17 cellular contexts compared by ENCODE assay signal in the genomic region with DNA sequence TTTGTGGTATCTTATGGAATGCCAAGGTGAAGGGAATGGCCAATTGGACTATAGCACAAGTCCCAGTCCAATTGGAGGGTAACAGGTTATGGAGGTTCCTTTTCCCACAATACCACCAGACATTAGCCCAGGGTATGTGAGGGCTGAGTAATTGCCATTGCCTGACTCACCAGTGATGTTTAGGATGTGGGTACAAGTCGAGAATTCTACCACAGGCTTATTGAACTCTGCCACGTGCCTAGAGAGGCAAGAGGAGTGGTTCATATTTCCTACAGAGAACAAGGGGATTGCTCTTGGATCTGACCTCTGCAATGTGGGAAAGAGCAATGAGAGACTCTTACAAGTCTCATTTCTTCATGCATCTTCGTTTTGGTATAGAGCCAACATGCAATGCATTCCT.
DNase-seq lines count a peak whose midpoint lies in the region; ATAC-seq and TF ChIP-seq lines count a peak whose summit lies in the region.
"Had no signal": no experiment of that assay in that cellular context is flagged by ENCODE, and none has a peak within 500 bp of the region (broad histone marks: within the 10 kb centered on the region; RNA-seq: fewer than 3 reads in every experiment).

No MANE protein-coding gene starts in this region.

- H3K4me3 ChIP-seq in mammary epithelial cell (replicated peaks in 1 of 3; ENCODE audit: insufficient read depth in 1 of 3, low read depth in 2 of 3, low read length in 3 of 3) = no peak overlapping the region
- H3K4me3 ChIP-seq: gastrocnemius medialis, SK-N-MC had no signal

- WGBS in mammary epithelial cell (ENCODE audit: low coverage, missing lambda C conversion rate) = 5% methylated on average over 2 of the region's 3 CpGs

- H3K79me2 ChIP-seq in mammary epithelial cell (ENCODE audit: insufficient read depth, low read length) = no peaks in the 10 kb centered on the region

- POLR2A ChIA-PET in activated CD8-positive, alpha-beta T cell treated with anti-CD3 and anti-CD28 coated beads, Interleukin-2, amount 10 ng/mL, durations not matched to agents 7 days and 5 days (lab: Charles Lee) = no interaction called here
- POLR2A ChIA-PET in activated CD8-positive, alpha-beta T cell treated with anti-CD3 and anti-CD28 coated beads for 36 hours (lab: Charles Lee) = no interaction called here

- H3K4me1 ChIP-seq in mammary epithelial cell (ENCODE audit: insufficient read depth, low read length) = peaks cover 69% of the 10 kb centered on the region
- H3K4me1 ChIP-seq: gastrocnemius medialis had no signal

- H3K9me3 Mint-ChIP-seq in activated CD8-positive, alpha-beta T cell treated with anti-CD3 and anti-CD28 coated beads, Interleukin-2, amount 10 ng/mL, durations not matched to agents 7 days and 5 days (ENCODE audit: insufficient read depth) = peaks cover 49% of the 10 kb centered on the region
- H3K9me3 Mint-ChIP-seq in activated CD8-positive, alpha-beta T cell treated with anti-CD3 and anti-CD28 coated beads for 36 hours = no peaks in the 10 kb centered on the region
- peaks cover 7% of the 10 kb centered on the region for H3K9me3 Mint-ChIP-seq in stimulated activated effector memory CD8-positive, alpha-beta T cell treated with anti-CD3 and anti-CD28 coated beads, Interleukin-12 subunit alpha, Interleukin-12 subunit beta, amount 100 ng/mL, for 72 hours
- H3K9me3 Mint-ChIP-seq in glutamatergic neuron (ENCODE audit: unreplicated experiment) = no peaks in the 10 kb centered on the region

- intact Hi-C loops in activated CD8-positive, alpha-beta T cell treated with anti-CD3 and anti-CD28 coated beads for 36 hours (cut with micrococcal nuclease) = no loop called here
- intact Hi-C loops in mammary epithelial cell (cut with micrococcal nuclease) = loop anchor here (2.0 to 5.0 kb wide), 2 partner anchors 51 to 75 kb away; no protein-coding TSS in a partner anchor

- CTCF ChIA-PET in activated CD8-positive, alpha-beta T cell treated with anti-CD3 and anti-CD28 coated beads, Interleukin-2, amount 10 ng/mL, durations not matched to agents 7 days and 5 days (lab: Charles Lee) = interaction anchor here (1.5 kb wide), 1 partner anchor 10 kb away, joined by 6 read pairs; no protein-coding TSS in a partner anchor
- CTCF ChIA-PET in activated CD8-positive, alpha-beta T cell treated with anti-CD3 and anti-CD28 coated beads for 36 hours (lab: Charles Lee) = no interaction called here
- CTCF ChIA-PET in mammary epithelial cell (lab: Charles Lee; ENCODE audit: low non-redundant PET) = no interaction called here

- no peaks in the 10 kb centered on the region for H3K9me3 ChIP-seq in mammary epithelial cell (replicated peaks; ENCODE audit: insufficient read depth, low read length)
- H3K9me3 ChIP-seq: gastrocnemius medialis had no signal

- peak overlapping the region; percentile 6 for H3K27ac ChIP-seq in mammary epithelial cell (ENCODE audit: insufficient read depth, low read depth, low read length)
- H3K27ac ChIP-seq: gastrocnemius medialis, SK-N-MC had no signal

- dilution Hi-C loops in mammary epithelial cell (cut with HindIII; ENCODE audit: low sequenced_read_pairs) = no loop called here

- H2AFZ ChIP-seq in mammary epithelial cell (ENCODE audit: low read depth, low read length) = no peak overlapping the region

- no peak overlapping the region for H3K9ac ChIP-seq in mammary epithelial cell (ENCODE audit: insufficient read depth, low read length)

- H3K4me3 Mint-ChIP-seq in activated CD8-positive, alpha-beta T cell treated with anti-CD3 and anti-CD28 coated beads, Interleukin-2, amount 10 ng/mL, durations not matched to agents 7 days and 5 days = no peak overlapping the region
- H3K4me3 Mint-ChIP-seq in activated CD8-positive, alpha-beta T cell treated with anti-CD3 and anti-CD28 coated beads for 36 hours = no peak overlapping the region
- no peak overlapping the region for H3K4me3 Mint-ChIP-seq in stimulated activated effector memory CD8-positive, alpha-beta T cell treated with anti-CD3 and anti-CD28 coated beads, Interleukin-12 subunit alpha, Interleukin-12 subunit beta, amount 100 ng/mL, for 72 hours
- H3K4me3 Mint-ChIP-seq in glutamatergic neuron (ENCODE audit: unreplicated experiment) = no peak overlapping the region

- H3K36me3 Mint-ChIP-seq in activated CD8-positive, alpha-beta T cell treated with anti-CD3 and anti-CD28 coated beads, Interleukin-2, amount 10 ng/mL, durations not matched to agents 7 days and 5 days (ENCODE audit: low read depth) = peaks cover 54% of the 10 kb centered on the region
- H3K36me3 Mint-ChIP-seq in activated CD8-positive, alpha-beta T cell treated with anti-CD3 and anti-CD28 coated beads for 36 hours (ENCODE audit: low read depth) = no peaks in the 10 kb centered on the region
- peaks cover 6% of the 10 kb centered on the region for H3K36me3 Mint-ChIP-seq in stimulated activated effector memory CD8-positive, alpha-beta T cell treated with anti-CD3 and anti-CD28 coated beads, Interleukin-12 subunit alpha, Interleukin-12 subunit beta, amount 100 ng/mL, for 72 hours
- no peaks in the 10 kb centered on the region for H3K36me3 Mint-ChIP-seq in glutamatergic neuron (ENCODE audit: unreplicated experiment)

- peaks cover 75% of the 10 kb centered on the region for H3K4me1 Mint-ChIP-seq in activated CD8-positive, alpha-beta T cell treated with anti-CD3 and anti-CD28 coated beads, Interleukin-2, amount 10 ng/mL, durations not matched to agents 7 days and 5 days (ENCODE audit: low read depth)
- peaks cover 42% of the 10 kb centered on the region for H3K4me1 Mint-ChIP-seq in activated CD8-positive, alpha-beta T cell treated with anti-CD3 and anti-CD28 coated beads for 36 hours (ENCODE audit: low read depth)
- H3K4me1 Mint-ChIP-seq in stimulated activated effector memory CD8-positive, alpha-beta T cell treated with anti-CD3 and anti-CD28 coated beads, Interleukin-12 subunit alpha, Interleukin-12 subunit beta, amount 100 ng/mL, for 72 hours = peaks cover 69% of the 10 kb centered on the region
- H3K4me1 Mint-ChIP-seq in glutamatergic neuron (ENCODE audit: low read depth, unreplicated experiment) = no peaks in the 10 kb centered on the region

- no peak overlapping the region for H3K4me2 ChIP-seq in mammary epithelial cell (ENCODE audit: insufficient read depth, low read depth, low read length)

- no peak for ATAC-seq in activated CD8-positive, alpha-beta T cell treated with anti-CD3 and anti-CD28 coated beads, Interleukin-2, amount 10 ng/mL, durations not matched to agents 7 days and 5 days
- ATAC-seq in activated CD8-positive, alpha-beta T cell treated with anti-CD3 and anti-CD28 coated beads for 36 hours = no peak
- ATAC-seq in stimulated activated effector memory CD8-positive, alpha-beta T cell treated with anti-CD3 and anti-CD28 coated beads, Interleukin-12 subunit alpha, Interleukin-12 subunit beta, amount 100 ng/mL, for 72 hours = peak; percentile 67
- ATAC-seq in GM19324 (IDR thresholded peaks at IDR 0.05; ENCODE audit: low FRiP score, unreplicated experiment) = no peak
- ATAC-seq: gastrocnemius medialis had no signal

- no peaks in the 10 kb centered on the region for H4K20me1 ChIP-seq in mammary epithelial cell (ENCODE audit: insufficient read depth, low read length)

- DNase-seq in activated CD8-positive, alpha-beta T cell treated with anti-CD3 and anti-CD28 coated beads, Interleukin-2, amount 10 ng/mL, durations not matched to agents 7 days and 5 days = peak; percentile 36
- DNase-seq in activated CD8-positive, alpha-beta T cell treated with anti-CD3 and anti-CD28 coated beads for 36 hours = no peak
- DNase-seq in MV-4-11 (lab: John Stamatoyannopoulos, UW) (peak; percentile 68), mammary epithelial cell (peak; percentile 91), glutamatergic neuron (no peak)
- no peak for DNase-seq in stimulated activated effector memory CD8-positive, alpha-beta T cell treated with anti-CD3 and anti-CD28 coated beads, Interleukin-12 subunit alpha, Interleukin-12 subunit beta, amount 100 ng/mL, for 72 hours (ENCODE audit: low spot score in 2 of 2)
- no peak for DNase-seq in stimulated activated CD4-positive, alpha-beta T cell treated with anti-CD3 and anti-CD28 coated beads, Interleukin-12 subunit alpha, Interleukin-12 subunit beta, amount 100 ng/mL, for 4 hours
- DNase-seq: activated CD8-positive, alpha-beta memory T cell treated with anti-CD3 and anti-CD28 coated beads for 24 hours; DMS53; gastrocnemius medialis; Kasumi-1; NCI-H187 treated with DMSO at 0.1 percent for 48 hours; NCI-H446 treated with DMSO at 0.1 percent for 48 hours; small intestine; stimulated activated naive CD4-positive, alpha-beta T cell treated with Interleukin-2 at 50 U/mL for 16 hours had no signal

- no TSS peak for BruUV-seq in mammary epithelial cell (replicated peaks; lab: Mats Ljungman, UMichigan)

- H3K27me3 ChIP-seq in mammary epithelial cell (ENCODE audit: insufficient read depth, low read length) = no peaks in the 10 kb centered on the region
- H3K27me3 ChIP-seq: gastrocnemius medialis had no signal

- TF ChIP-seq CTCF in activated CD8-positive, alpha-beta T cell treated with anti-CD3 and anti-CD28 coated beads for 36 hours (IDR thresholded peaks at IDR 0.05) = no peak
- TF ChIP-seq CTCF in mammary epithelial cell (conservative IDR thresholded peaks at IDR 0.05 in 1 of 2, IDR thresholded peaks at IDR 0.05 in 1 of 2; ENCODE audit: extremely low read depth in 1 of 2, insufficient read depth in 1 of 2, low read depth in 1 of 2, low read length in 2 of 2) (no peak), glutamatergic neuron (IDR thresholded peaks at IDR 0.05; ENCODE audit: partially characterized antibody, unreplicated experiment) (no peak)

- in situ Hi-C loops in mammary epithelial cell (cut with MboI; ENCODE audit: low sequenced_read_pairs in 2 of 2) = no loop called here

- no peaks in the 10 kb centered on the region for H3K27me3 Mint-ChIP-seq in activated CD8-positive, alpha-beta T cell treated with anti-CD3 and anti-CD28 coated beads, Interleukin-2, amount 10 ng/mL, durations not matched to agents 7 days and 5 days (ENCODE audit: low read depth)
- no peaks in the 10 kb centered on the region for H3K27me3 Mint-ChIP-seq in activated CD8-positive, alpha-beta T cell treated with anti-CD3 and anti-CD28 coated beads for 36 hours
- no peaks in the 10 kb centered on the region for H3K27me3 Mint-ChIP-seq in glutamatergic neuron (ENCODE audit: unreplicated experiment)

- no peaks in the 10 kb centered on the region for H3K36me3 ChIP-seq in mammary epithelial cell (ENCODE audit: insufficient read depth, low read length)
- H3K36me3 ChIP-seq: gastrocnemius medialis had no signal

- H3K27ac Mint-ChIP-seq in activated CD8-positive, alpha-beta T cell treated with anti-CD3 and anti-CD28 coated beads, Interleukin-2, amount 10 ng/mL, durations not matched to agents 7 days and 5 days = peak overlapping the region; percentile 95
- no peak overlapping the region for H3K27ac Mint-ChIP-seq in activated CD8-positive, alpha-beta T cell treated with anti-CD3 and anti-CD28 coated beads for 36 hours
- no peak overlapping the region for H3K27ac Mint-ChIP-seq in stimulated activated effector memory CD8-positive, alpha-beta T cell treated with anti-CD3 and anti-CD28 coated beads, Interleukin-12 subunit alpha, Interleukin-12 subunit beta, amount 100 ng/mL, for 72 hours
- H3K27ac Mint-ChIP-seq in glutamatergic neuron (ENCODE audit: unreplicated experiment) = no peak overlapping the region

Comparison
In these comparisons a context has a peak if more than half of its experiments do, and no peak if none do; other contexts are left out.
1. DNase-seq: peak in activated CD8-positive, alpha-beta T cell treated with anti-CD3 and anti-CD28 coated beads, Interleukin-2, amount 10 ng/mL, durations not matched to agents 7 days and 5 days (single experiment), MV-4-11 (single experiment) and mammary epithelial cell (single experiment); none in activated CD8-positive, alpha-beta T cell treated with anti-CD3 and anti-CD28 coated beads for 36 hours (single experiment), stimulated activated effector memory CD8-positive, alpha-beta T cell treated with anti-CD3 and anti-CD28 coated beads, Interleukin-12 subunit alpha, Interleukin-12 subunit beta, amount 100 ng/mL, for 72 hours (0 of 2), stimulated activated CD4-positive, alpha-beta T cell treated with anti-CD3 and anti-CD28 coated beads, Interleukin-12 subunit alpha, Interleukin-12 subunit beta, amount 100 ng/mL, for 4 hours (single experiment) and glutamatergic neuron (single experiment).